Comparison of ENCODE assay signal across 1 cellular context in genomic region chr3:52494446-52494845, GRCh38.
TF ChIP-seq lines count a peak whose summit lies in the region.

No MANE protein-coding gene starts in this region.

TF ChIP-seq in SK-N-SH, 30 proteins besides CTCF, POLR2A, EP300 and RAD21 (continued from another document):
- TF ChIP-seq ZBTB33 (IDR thresholded peaks at IDR 0.05; ENCODE audit: borderline replicate concordance, low read depth): no peak
- no peak for TF ChIP-seq GATA2 (CRISPR knock-in tag; IDR thresholded peaks at IDR 0.05)
- no peak for TF ChIP-seq USF1 (IDR thresholded peaks at IDR 0.05; ENCODE audit: borderline replicate concordance, low read depth)
- TF ChIP-seq YY1 (IDR thresholded peaks at IDR 0.05; ENCODE audit: low read depth): no peak
- TF ChIP-seq MXI1 (IDR thresholded peaks at IDR 0.05; ENCODE audit: low read depth, low read length): no peak
- no peak for TF ChIP-seq RCOR1 (IDR thresholded peaks at IDR 0.05; ENCODE audit: low read length)
- TF ChIP-seq ELF1 (IDR thresholded peaks at IDR 0.05): no peak
- TF ChIP-seq MAX (IDR thresholded peaks at IDR 0.05; ENCODE audit: low read depth): no peak
- no peak for TF ChIP-seq FOXJ3 (CRISPR knock-in tag; IDR thresholded peaks at IDR 0.05)
- TF ChIP-seq IRF3 (IDR thresholded peaks at IDR 0.05; ENCODE audit: low read depth, low read length): no peak
- TF ChIP-seq GABPA (IDR thresholded peaks at IDR 0.05; ENCODE audit: low read depth): no peak
- TF ChIP-seq RXRA (IDR thresholded peaks at IDR 0.05; ENCODE audit: borderline replicate concordance, low read depth): no peak
- TF ChIP-seq TCF12 (IDR thresholded peaks at IDR 0.05): no peak
- TF ChIP-seq NFIC (IDR thresholded peaks at IDR 0.05; ENCODE audit: borderline replicate concordance): no peak
- no peak for TF ChIP-seq USF2 (IDR thresholded peaks at IDR 0.05; ENCODE audit: borderline replicate concordance, low read depth, low read length)
- TF ChIP-seq JUND (IDR thresholded peaks at IDR 0.05): no peak
